Comparison of ENCODE assay signal across 22 cellular contexts in genomic region chr6:37980222-37980595, GRCh38.
A peak's percentile ranks its signal among the peaks of the same experiment; 100 is the strongest.
DNase-seq lines count a peak whose midpoint lies in the region; FAIRE-seq and TF ChIP-seq lines count a peak whose summit lies in the region.
"Had no signal": no experiment of that assay in that cellular context is flagged by ENCODE, and none has a peak within 500 bp of the region (broad histone marks: within the 10 kb centered on the region; RNA-seq: fewer than 3 reads in every experiment).

No MANE protein-coding gene starts in this region.

- H3K36me3 ChIP-seq in SK-N-MC (ENCODE audit: insufficient read depth, low read length): peaks cover 7% of the 10 kb centered on the region; the same call in 1 of the 2 replicates
- H3K36me3 ChIP-seq: colonic mucosa, spleen, suprapubic skin had no signal

- H3K4me3 Mint-ChIP-seq in activated naive CD8-positive, alpha-beta T cell: no peak overlapping the region
- H3K4me3 Mint-ChIP-seq in activated naive CD8-positive, alpha-beta T cell treated with anti-CD3 and anti-CD28 coated beads for 36 hours: no peak overlapping the region
- no peak overlapping the region for H3K4me3 Mint-ChIP-seq in glutamatergic neuron (ENCODE audit: unreplicated experiment)
- H3K4me3 Mint-ChIP-seq: activated CD8-positive, alpha-beta T cell treated with anti-CD3 and anti-CD28 coated beads, Interleukin-2, amount 10 ng/mL, durations not matched to agents 7 days and 5 days; activated naive CD4-positive, alpha-beta T cell treated with anti-CD3 and anti-CD28 coated beads, Interleukin-2, amount 10 ng/mL, durations not matched to agents 7 days and 5 days; activated T-cell treated with anti-CD3 and anti-CD28 coated beads, Interleukin-2, amount 50 U/mL, for 24 hours; neural crest cell had no signal

- no peak for DNase-seq in activated naive CD8-positive, alpha-beta T cell treated with anti-CD3 and anti-CD28 coated beads for 36 hours
- DNase-seq in SK-N-MC (ENCODE audit: low read depth, low spot score) (no peak), glutamatergic neuron (no peak), superior temporal gyrus (ENCODE audit: extremely low spot score) (peak; percentile 46), Kasumi-1 (lab: John Stamatoyannopoulos, UW) (no peak), GM19239 (ENCODE audit: insufficient read length, low spot score) (no peak), RKO (ENCODE audit: low spot score) (no peak)
- DNase-seq: activated CD8-positive, alpha-beta T cell treated with anti-CD3 and anti-CD28 coated beads, Interleukin-2, amount 10 ng/mL, durations not matched to agents 7 days and 5 days; activated naive CD4-positive, alpha-beta T cell treated with anti-CD3 and anti-CD28 coated beads, Interleukin-2, amount 10 ng/mL, durations not matched to agents 7 days and 5 days; activated T-cell treated with anti-CD3 and anti-CD28 coated beads, Interleukin-2, amount 50 U/mL, for 24 hours; CD4-positive, CD25-positive, alpha-beta regulatory T cell; colonic mucosa; foreskin fibroblast; islet precursor cell; mesenchymal stem cell; NCI-H1694 treated with DMSO at 0.1 percent for 48 hours; NCI-H526 treated with DMSO at 0.1 percent for 48 hours; spleen; T1000 had no signal

- H3K27me3 Mint-ChIP-seq in activated naive CD8-positive, alpha-beta T cell: no peaks in the 10 kb centered on the region
- no peaks in the 10 kb centered on the region for H3K27me3 Mint-ChIP-seq in activated naive CD8-positive, alpha-beta T cell treated with anti-CD3 and anti-CD28 coated beads for 36 hours
- no peaks in the 10 kb centered on the region for H3K27me3 Mint-ChIP-seq in glutamatergic neuron (ENCODE audit: unreplicated experiment)
- H3K27me3 Mint-ChIP-seq: activated naive CD4-positive, alpha-beta T cell treated with anti-CD3 and anti-CD28 coated beads, Interleukin-2, amount 10 ng/mL, durations not matched to agents 7 days and 5 days; activated T-cell treated with anti-CD3 and anti-CD28 coated beads, Interleukin-2, amount 50 U/mL, for 24 hours; CD4-positive, CD25-positive, alpha-beta regulatory T cell had no signal

- H3K9me3 Mint-ChIP-seq in activated naive CD8-positive, alpha-beta T cell (ENCODE audit: low read depth): no peaks in the 10 kb centered on the region
- peaks cover 2% of the 10 kb centered on the region for H3K9me3 Mint-ChIP-seq in activated naive CD8-positive, alpha-beta T cell treated with anti-CD3 and anti-CD28 coated beads for 36 hours
- H3K9me3 Mint-ChIP-seq in glutamatergic neuron (ENCODE audit: unreplicated experiment): peaks cover under 1% of the 10 kb centered on the region
- H3K9me3 Mint-ChIP-seq: activated T-cell treated with anti-CD3 and anti-CD28 coated beads, Interleukin-2, amount 50 U/mL, for 24 hours had no signal

- H3K27ac Mint-ChIP-seq in activated naive CD8-positive, alpha-beta T cell: peak overlapping the region; percentile 2
- H3K27ac Mint-ChIP-seq in activated naive CD8-positive, alpha-beta T cell treated with anti-CD3 and anti-CD28 coated beads for 36 hours: no peak overlapping the region
- peak overlapping the region; percentile 36 for H3K27ac Mint-ChIP-seq in glutamatergic neuron (ENCODE audit: unreplicated experiment)
- H3K27ac Mint-ChIP-seq: activated CD8-positive, alpha-beta T cell treated with anti-CD3 and anti-CD28 coated beads, Interleukin-2, amount 10 ng/mL, durations not matched to agents 7 days and 5 days; activated naive CD4-positive, alpha-beta T cell treated with anti-CD3 and anti-CD28 coated beads, Interleukin-2, amount 10 ng/mL, durations not matched to agents 7 days and 5 days; activated T-cell treated with anti-CD3 and anti-CD28 coated beads, Interleukin-2, amount 50 U/mL, for 24 hours; CD4-positive, CD25-positive, alpha-beta regulatory T cell had no signal

- peak overlapping the region; percentile 51 for H3K4me3 ChIP-seq in SK-N-MC
- H3K4me3 ChIP-seq: colonic mucosa, spleen, suprapubic skin had no signal

- peak overlapping the region; percentile 46 for H3K9ac ChIP-seq in SK-N-MC (ENCODE audit: insufficient read length)

- no peak for FAIRE-seq in GM19239 (lab: Jason Lieb, UNC)

- H3K36me3 Mint-ChIP-seq in activated naive CD8-positive, alpha-beta T cell: peaks cover 6% of the 10 kb centered on the region
- H3K36me3 Mint-ChIP-seq in activated naive CD8-positive, alpha-beta T cell treated with anti-CD3 and anti-CD28 coated beads for 36 hours: peaks cover 20% of the 10 kb centered on the region
- no peaks in the 10 kb centered on the region for H3K36me3 Mint-ChIP-seq in glutamatergic neuron (ENCODE audit: unreplicated experiment)

- H3K9me3 ChIP-seq in SK-N-MC (ENCODE audit: low read depth, low read length): no peaks in the 10 kb centered on the region
- H3K9me3 ChIP-seq: colonic mucosa, suprapubic skin had no signal

- no peak for TF ChIP-seq CTCF in glutamatergic neuron (IDR thresholded peaks at IDR 0.05; ENCODE audit: partially characterized antibody, unreplicated experiment)

- peaks cover 66% of the 10 kb centered on the region for H3K4me1 Mint-ChIP-seq in activated naive CD8-positive, alpha-beta T cell (ENCODE audit: low read depth)
- peaks cover 57% of the 10 kb centered on the region for H3K4me1 Mint-ChIP-seq in activated naive CD8-positive, alpha-beta T cell treated with anti-CD3 and anti-CD28 coated beads for 36 hours
- H3K4me1 Mint-ChIP-seq in glutamatergic neuron (ENCODE audit: low read depth, unreplicated experiment): peaks cover 20% of the 10 kb centered on the region

- peak overlapping the region; percentile 99 for H3K27ac ChIP-seq in SK-N-MC
- H3K27ac ChIP-seq: colonic mucosa, spleen, suprapubic skin had no signal
